Comparison of ENCODE assay signal across 10 cellular contexts in the genomic region with DNA sequence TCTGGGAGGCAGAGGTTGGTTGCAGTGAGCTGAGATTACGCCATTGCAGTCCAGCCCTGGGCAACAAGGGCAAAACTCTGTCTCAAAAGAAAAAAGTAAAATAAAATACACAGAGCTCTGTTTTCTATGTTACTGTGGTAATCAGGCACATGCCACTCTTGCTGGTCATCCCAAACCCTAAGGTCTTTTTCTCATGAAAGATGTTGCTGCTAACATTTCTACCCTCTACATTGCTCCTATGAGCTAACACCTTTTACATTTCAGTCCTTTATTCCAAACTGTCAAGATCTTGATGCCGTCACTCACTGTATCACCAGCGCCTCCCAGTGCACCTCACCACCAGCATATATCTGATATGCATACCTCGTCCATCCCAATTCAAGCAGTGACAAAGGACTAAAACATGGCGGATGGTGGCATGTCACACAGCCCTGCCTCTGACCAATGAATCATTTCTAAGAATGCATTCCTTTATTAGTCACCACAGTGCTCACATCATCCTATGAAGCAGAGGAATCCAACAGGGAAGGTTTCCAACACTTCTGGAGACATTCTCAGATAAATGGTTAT. TPM values are rescaled to one million over a fixed set of nuclear protein-coding genes. Genes with fewer than 3 reads are reported as not detected.
DNase-seq lines count a peak whose midpoint lies in the region; ATAC-seq and TF ChIP-seq lines count a peak whose summit lies in the region.
"Had no signal": no experiment of that assay in that cellular context is flagged by ENCODE, and none has a peak within 500 bp of the region (broad histone marks: within the 10 kb centered on the region; RNA-seq: fewer than 3 reads in every experiment).

No MANE protein-coding gene starts in this region.

- ATAC-seq in GM21576 (IDR thresholded peaks at IDR 0.05; ENCODE audit: unreplicated experiment) (no peak), HG03159 (IDR thresholded peaks at IDR 0.05; ENCODE audit: unreplicated experiment) (no peak)

- peak overlapping the region; percentile 100 for H3K27ac ChIP-seq in SJSA1

- H3K4me1 ChIP-seq in SJSA1 (replicated peaks) = peaks cover 51% of the 10 kb centered on the region

- TF ChIP-seq CTCF in fibroblast of pulmonary artery (IDR thresholded peaks at IDR 0.05; ENCODE audit: low read length, missing control alignments) = no peak

- no peak overlapping the region for H3K4me3 ChIP-seq in SJSA1
- H3K4me3 ChIP-seq in fibroblast of pulmonary artery (replicated peaks; ENCODE audit: low read depth, low read length) = no peak overlapping the region
- H3K4me3 ChIP-seq in skeletal muscle cell (ENCODE audit: low read depth, low read length) = no peak overlapping the region

- no peaks in the 10 kb centered on the region for H3K9me3 ChIP-seq in SJSA1 (replicated peaks)

- no peaks in the 10 kb centered on the region for H3K27me3 ChIP-seq in SJSA1 (replicated peaks)

- H3K36me3 ChIP-seq in SJSA1 = peaks cover 40% of the 10 kb centered on the region

- DNase-seq in GM04503 (ENCODE audit: low read depth) (peak; percentile 85), SJSA1 (ENCODE audit: low read depth in 1 of 2, low spot score in 2 of 2) (peak; percentile 88 to 95), fibroblast of pulmonary artery (ENCODE audit: low read depth) (peak; percentile 91), skeletal muscle cell (ENCODE audit: low read depth) (peak; percentile 69), NCI-H748 (lab: John Stamatoyannopoulos, UW; ENCODE audit: unreplicated experiment) (no peak), germinal center (ENCODE audit: low spot score) (no peak)
- DNase-seq: activated CD4-positive, alpha-beta T cell treated with anti-CD3 and anti-CD28 coated beads for 48 hours; anterior cingulate cortex had no signal

RNA-seq across cellular contexts. Expression of gene DAGLB, which starts 4.3 kb away (rescaled TPM):
- total RNA-seq in SJSA1 (2014; rRNA removed; shearing (Covaris generic)) = 21.6 and 23.4 TPM in 2 replicates

RNA-seq across cellular contexts. Expression of gene KDELR2, which starts 40.5 kb away (rescaled TPM):
- total RNA-seq in SJSA1 (2014; rRNA removed; shearing (Covaris generic)) = 200 and 294 TPM in 2 replicates

Comparison
In these comparisons a context has a peak if more than half of its experiments do, and no peak if none do; other contexts are left out.
1. DNase-seq: peak in GM04503 (single experiment), SJSA1 (2 of 2), fibroblast of pulmonary artery (single experiment) and skeletal muscle cell (single experiment); none in NCI-H748 (single experiment) and germinal center (single experiment).